Comparison of ENCODE assay signal across 8 cellular contexts in the genomic region with DNA sequence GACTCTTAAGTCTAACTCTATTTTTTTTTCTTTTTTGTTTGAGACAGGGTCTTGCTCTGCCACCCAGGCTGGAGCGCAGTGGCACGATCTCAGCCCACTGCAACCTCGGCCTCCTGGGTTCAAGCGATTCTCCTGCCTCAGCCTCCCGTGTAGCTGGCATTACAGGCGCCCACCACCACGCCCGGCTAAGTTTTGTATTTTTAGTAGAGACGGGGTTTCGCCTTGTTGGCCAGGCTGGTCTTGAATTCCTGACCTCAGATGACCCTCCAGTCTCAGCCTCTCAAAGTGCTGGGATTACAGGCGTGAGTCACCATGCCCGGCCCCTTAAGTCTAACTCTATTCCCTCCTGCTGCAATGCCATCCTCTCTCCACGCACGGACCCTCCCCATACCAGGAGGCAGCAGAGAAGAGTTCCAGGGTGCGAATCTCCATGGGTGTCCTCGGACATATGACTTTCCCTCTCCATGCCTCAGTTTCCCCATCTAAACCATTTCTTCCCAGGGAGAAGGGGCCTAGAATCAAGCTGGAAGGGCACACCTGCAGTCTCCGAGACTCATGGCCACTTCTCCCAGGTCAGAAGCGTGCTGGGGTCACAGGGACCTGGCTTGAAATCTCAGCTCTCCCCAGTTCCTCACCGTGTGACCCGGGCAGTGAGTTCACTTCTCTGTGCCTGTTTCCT. TPM values are rescaled to one million over a fixed set of nuclear protein-coding genes. Genes with fewer than 3 reads are reported as not detected.
DNase-seq lines count a peak whose midpoint lies in the region; ATAC-seq and TF ChIP-seq lines count a peak whose summit lies in the region.
"Not testable (repeated sequence)": the region's sequence is repeated elsewhere in the genome, so short reads cannot be mapped to it uniquely, and the experiment has no call there.

No MANE protein-coding gene starts in this region.

- not testable (repeated sequence) for H3K27me3 ChIP-seq in KMS-11 (ENCODE audit: insufficient read depth, low read depth); heart right ventricle; rectal smooth muscle tissue (ENCODE audit: control insufficient read depth, insufficient read depth, low read length); transverse colon

- not testable (repeated sequence) for TF ChIP-seq CTCF in CD14-positive monocyte (IDR thresholded peaks at IDR 0.05); KMS-11 (conservative IDR thresholded peaks at IDR 0.05; ENCODE audit: low read depth, low read length); VCaP (conservative IDR thresholded peaks at IDR 0.05); chondrocyte (IDR thresholded peaks at IDR 0.05); heart right ventricle (IDR thresholded peaks at IDR 0.05); mucosa of descending colon (IDR thresholded peaks at IDR 0.05); transverse colon (IDR thresholded peaks at IDR 0.05)

- H3K9ac ChIP-seq in KMS-11 = not testable (repeated sequence)
- peak overlapping the region; percentile 6 for H3K9ac ChIP-seq in rectal smooth muscle tissue (ENCODE audit: low read length)

- intact Hi-C loops in CD14-positive monocyte (cut with micrococcal nuclease); heart right ventricle (cut with DNase I); mucosa of descending colon (cut with DNase I, micrococcal nuclease); transverse colon (cut with DNase I; ENCODE audit: low total_unique reads): not testable (repeated sequence)

- H3K27ac Mint-ChIP-seq in CD14-positive monocyte (peak overlapping the region; percentile 97 to 99 (median 98)), chondrocyte (ENCODE audit: unreplicated experiment) (peak overlapping the region; percentile 95)

- H3K4me2 ChIP-seq in KMS-11 = peak overlapping the region; percentile 49

- H3K4me1 ChIP-seq in KMS-11 (ENCODE audit: low read depth, poor library complexity, severe bottlenecking) (peaks cover 49% of the 10 kb centered on the region), heart right ventricle (peaks cover 23 to 96% (median 61%) of the 10 kb centered on the region in 9 donors), mucosa of descending colon (ENCODE audit: low read depth) (peaks cover 73% of the 10 kb centered on the region), rectal smooth muscle tissue (ENCODE audit: control insufficient read depth, insufficient read depth, low read length) (peaks cover 28% of the 10 kb centered on the region), transverse colon (peaks cover 54 to 90% (median 80%) of the 10 kb centered on the region in 4 donors)

- in situ Hi-C loops in transverse colon (cut with MboI; ENCODE audit: low pct_ligation_motif_present in 1 of 4, low pct_unique_long_range_greater_than_20kb in 1 of 4, low sequenced_read_pairs in 3 of 4) = not testable (repeated sequence)

- WGBS in heart right ventricle, 2 donors = 60 to 75% methylated on average over 20 of the region's 20 CpGs
- WGBS in transverse colon (ENCODE audit: low coverage in 1 of 2), 2 donors = 0 to 51% methylated on average over 1 to 20 of the region's 20 CpGs

- peak overlapping the region; percentile 85 for H2AFZ ChIP-seq in KMS-11 (ENCODE audit: low read depth)

- peak overlapping the region; percentile 67 to 68 for H3K4me3 Mint-ChIP-seq in CD14-positive monocyte
- H3K4me3 Mint-ChIP-seq in chondrocyte (ENCODE audit: unreplicated experiment) = not testable (repeated sequence)

- not testable (repeated sequence) for TF ChIP-seq POLR2A in transverse colon (IDR thresholded peaks at IDR 0.05)

- not testable (repeated sequence) for H3K9me3 Mint-ChIP-seq in CD14-positive monocyte; chondrocyte (ENCODE audit: low read depth)

- ATAC-seq in heart right ventricle, mucosa of descending colon: not testable (repeated sequence)

- H3K36me3 ChIP-seq in KMS-11 (ENCODE audit: insufficient read depth); heart right ventricle; mucosa of descending colon (ENCODE audit: low read depth); rectal smooth muscle tissue (ENCODE audit: control insufficient read depth, insufficient read depth, low read length); transverse colon: not testable (repeated sequence)

- H3K79me2 ChIP-seq in KMS-11 (ENCODE audit: insufficient read depth, low read depth) = not testable (repeated sequence)

- H3K9me3 ChIP-seq in heart right ventricle, mucosa of descending colon, transverse colon: not testable (repeated sequence)

- H3K27me3 Mint-ChIP-seq in CD14-positive monocyte (ENCODE audit: low read depth in 3 of 3); chondrocyte (ENCODE audit: low read depth): not testable (repeated sequence)

- not testable (repeated sequence) for H3K36me3 Mint-ChIP-seq in CD14-positive monocyte; chondrocyte (ENCODE audit: low read depth)

- TF ChIP-seq EP300 in transverse colon (IDR thresholded peaks at IDR 0.05; ENCODE audit: low read depth) = not testable (repeated sequence)

- H3K4me1 Mint-ChIP-seq in CD14-positive monocyte = peaks cover 87% of the 10 kb centered on the region
- H3K4me1 Mint-ChIP-seq in chondrocyte (ENCODE audit: low read depth) = peaks cover 66% of the 10 kb centered on the region

- H4K20me1 ChIP-seq in KMS-11 (ENCODE audit: insufficient read depth) = not testable (repeated sequence)

- peak overlapping the region; percentile 53 for H3K27ac ChIP-seq in KMS-11
- peak overlapping the region; percentile 87 for H3K27ac ChIP-seq in VCaP
- peak overlapping the region; percentile 66 to 100 (median 92) for H3K27ac ChIP-seq in heart right ventricle
- peak overlapping the region; percentile 91 for H3K27ac ChIP-seq in rectal smooth muscle tissue (ENCODE audit: low read depth, low read length)
- peak overlapping the region; percentile 96 to 99 (median 97) for H3K27ac ChIP-seq in transverse colon

- DNase-seq in CD14-positive monocyte (ENCODE audit: low spot score); chondrocyte (ENCODE audit: low spot score); heart right ventricle: not testable (repeated sequence)
- DNase-seq in mucosa of descending colon (peak in 2 of 3 donors; percentile 52 to 53), transverse colon (peak; percentile 33)

- not testable (repeated sequence) for H3K4me3 ChIP-seq in KMS-11 (IDR thresholded peaks at IDR 0.05; ENCODE audit: insufficient read depth, low read depth, low read length); mucosa of descending colon; transverse colon
- H3K4me3 ChIP-seq in heart right ventricle (peak overlapping the region in 1 of 10 donors; percentile 10), rectal smooth muscle tissue (ENCODE audit: low read length) (peak overlapping the region; percentile 41)

RNA-seq across cellular contexts. Expression of gene BCL3, which starts 6.0 kb away (rescaled TPM):
- polyA plus RNA-seq in CD14-positive monocyte (10 to 100 TPM; 18.7 to 23.1 TPM), heart right ventricle (10 to 100 TPM; 20.7 to 30.7 TPM)
- total RNA-seq in chondrocyte (9.2 to 14.9 TPM (median 11.8 TPM) in 3 replicates), heart right ventricle (10 to 100 TPM in 9 of 10 donors, 1 to 10 TPM in 1; 7.1 to 76.3 (median 20.3) TPM), mucosa of descending colon (100 to 1,000 TPM in 1 of 3 donors, 10 to 100 TPM in 2; 78.9 to 145 (median 90.6) TPM), transverse colon (100 to 1,000 TPM in 1 of 4 donors, 10 to 100 TPM in 3; 43.8 to 181 (median 69.5) TPM)

RNA-seq across cellular contexts. Expression of gene CBLC, which starts 35.2 kb away (rescaled TPM):
- polyA plus RNA-seq in CD14-positive monocyte (not detected), heart right ventricle (not detected)
- total RNA-seq in chondrocyte (not detected in 3 replicates), heart right ventricle (under 1 TPM in 1 of 10 donors, not detected in 9; 0.38 TPM), mucosa of descending colon (10 to 100 TPM; 36.5 to 92.6 (median 59.1) TPM), transverse colon (100 to 1,000 TPM in 3 of 4 donors, 10 to 100 TPM in 1; 96.1 to 210 (median 145) TPM)

RNA-seq across cellular contexts. Expression of gene CEACAM16, which starts 43.5 kb away (rescaled TPM):
- polyA plus RNA-seq in CD14-positive monocyte (not detected), heart right ventricle (not detected)
- total RNA-seq in chondrocyte (not detected in 3 replicates), heart right ventricle (not detected), mucosa of descending colon (under 1 TPM in 1 of 3 donors, not detected in 2; 0.17 TPM), transverse colon (not detected)

Comparison
In these comparisons a context has a peak if more than half of its experiments do, and no peak if none do; other contexts are left out.
1. RNA of gene CBLC, which starts 35.2 kb away (total RNA-seq): 96.1 to 210 TPM in transverse colon and 36.5 to 92.6 TPM in mucosa of descending colon; not detected in chondrocyte and 0.38 TPM in heart right ventricle; every median in the first group is over 10 times any median in the second.
2. Peak in every context shown above with its lines, with median percentiles within 50 percentile points of each other: H3K27ac ChIP-seq.